In genomic region chr2:102099536-102100293, GRCh38 we compare ENCODE assay signal across 14 cellular contexts. TPM values are rescaled to one million over a fixed set of nuclear protein-coding genes. Genes with fewer than 3 reads are reported as not detected.
DNase-seq lines count a peak whose midpoint lies in the region; ATAC-seq and TF ChIP-seq lines count a peak whose summit lies in the region.
"Had no signal": no experiment of that assay in that cellular context is flagged by ENCODE, and none has a peak within 500 bp of the region (broad histone marks: within the 10 kb centered on the region; RNA-seq: fewer than 3 reads in every experiment).

No MANE protein-coding gene starts in this region.

- no peak overlapping the region for H3K4me3 Mint-ChIP-seq in activated CD8-positive, alpha-beta T cell treated with anti-CD3 and anti-CD28 coated beads for 36 hours
- no peak overlapping the region for H3K4me3 Mint-ChIP-seq in activated CD8-positive, alpha-beta T cell treated with anti-CD3 and anti-CD28 coated beads, Interleukin-2, amount 10 ng/mL, durations not matched to agents 7 days and 5 days
- H3K4me3 Mint-ChIP-seq in activated T-helper 1 cell treated with anti-CD3 and anti-CD28 coated beads, Interleukin-12 subunit alpha, Interleukin-12 subunit beta, Interleukin-2, Interleukin-4 antibody, amounts not matched to agents 30 ng/mL and 10 ng/mL and 1 ng/mL, durations not matched to agents 14 hours and 24 hours and 36 hours = no peak overlapping the region
- H3K4me3 Mint-ChIP-seq: H9, neural progenitor cell had no signal

- CTCF ChIA-PET in activated CD8-positive, alpha-beta T cell treated with anti-CD3 and anti-CD28 coated beads for 36 hours (lab: Charles Lee) = interaction anchor here (1.0 to 1.6 kb wide), 2 partner anchors 141 kb away, joined by 3 read pairs; no protein-coding TSS in a partner anchor
- CTCF ChIA-PET in activated CD8-positive, alpha-beta T cell treated with anti-CD3 and anti-CD28 coated beads, Interleukin-2, amount 10 ng/mL, durations not matched to agents 7 days and 5 days (lab: Charles Lee) = interaction anchor here (1.6 kb wide), 1 partner anchor 141 kb away, joined by 5 read pairs; no protein-coding TSS in a partner anchor

- peaks cover 33% of the 10 kb centered on the region for H3K4me1 ChIP-seq in osteoblast (ENCODE audit: insufficient read depth, low read length)
- H3K4me1 ChIP-seq: neural progenitor cell had no signal

- no peaks in the 10 kb centered on the region for H3K27me3 ChIP-seq in osteoblast (ENCODE audit: insufficient read depth, low read length)
- H3K27me3 ChIP-seq: neural progenitor cell had no signal

- H3K9me3 ChIP-seq in osteoblast (ENCODE audit: low read depth, low read length) = no peaks in the 10 kb centered on the region

- POLR2A ChIA-PET in activated CD8-positive, alpha-beta T cell treated with anti-CD3 and anti-CD28 coated beads for 36 hours (lab: Charles Lee) = no interaction called here
- POLR2A ChIA-PET in activated CD8-positive, alpha-beta T cell treated with anti-CD3 and anti-CD28 coated beads, Interleukin-2, amount 10 ng/mL, durations not matched to agents 7 days and 5 days (lab: Charles Lee) = no interaction called here

- H3K4me3 ChIP-seq in fibroblast of mammary gland (ENCODE audit: control insufficient read depth, low read depth, low read length) (no peak overlapping the region), osteoblast (ENCODE audit: insufficient read depth, low read length) (no peak overlapping the region)
- H3K4me3 ChIP-seq: neural progenitor cell had no signal

- intact Hi-C loops in activated CD8-positive, alpha-beta T cell treated with anti-CD3 and anti-CD28 coated beads for 36 hours (cut with micrococcal nuclease) = no loop called here
- intact Hi-C loops in activated T-helper 1 cell treated with anti-CD3 and anti-CD28 coated beads, Interleukin-12 subunit alpha, Interleukin-12 subunit beta, Interleukin-2, Interleukin-4 antibody, amounts not matched to agents 30 ng/mL and 10 ng/mL and 1 ng/mL, durations not matched to agents 14 hours and 24 hours and 36 hours (cut with micrococcal nuclease) = loop anchor here (1.0 kb wide), 4 partner anchors 15 to 38 kb away; no protein-coding TSS in a partner anchor

- TF ChIP-seq CTCF in activated CD8-positive, alpha-beta T cell treated with anti-CD3 and anti-CD28 coated beads for 36 hours (IDR thresholded peaks at IDR 0.05) = no peak
- TF ChIP-seq CTCF in fibroblast of mammary gland (conservative IDR thresholded peaks at IDR 0.05; ENCODE audit: control insufficient read depth, insufficient read depth, low read depth, low read length) (no peak), osteoblast (IDR thresholded peaks at IDR 0.05; ENCODE audit: extremely low read depth, low read depth, low read length) (no peak)

- H3K9me3 Mint-ChIP-seq in activated CD8-positive, alpha-beta T cell treated with anti-CD3 and anti-CD28 coated beads for 36 hours = peaks cover 2% of the 10 kb centered on the region
- no peaks in the 10 kb centered on the region for H3K9me3 Mint-ChIP-seq in activated CD8-positive, alpha-beta T cell treated with anti-CD3 and anti-CD28 coated beads, Interleukin-2, amount 10 ng/mL, durations not matched to agents 7 days and 5 days (ENCODE audit: insufficient read depth)
- H3K9me3 Mint-ChIP-seq in activated T-helper 1 cell treated with anti-CD3 and anti-CD28 coated beads, Interleukin-12 subunit alpha, Interleukin-12 subunit beta, Interleukin-2, Interleukin-4 antibody, amounts not matched to agents 30 ng/mL and 10 ng/mL and 1 ng/mL, durations not matched to agents 14 hours and 24 hours and 36 hours = peaks cover 9% of the 10 kb centered on the region

- no peak overlapping the region for H2AFZ ChIP-seq in osteoblast (ENCODE audit: low read length)
- H2AFZ ChIP-seq: neural progenitor cell had no signal

- H3K36me3 Mint-ChIP-seq in activated CD8-positive, alpha-beta T cell treated with anti-CD3 and anti-CD28 coated beads for 36 hours (ENCODE audit: low read depth) = no peaks in the 10 kb centered on the region
- H3K36me3 Mint-ChIP-seq in activated CD8-positive, alpha-beta T cell treated with anti-CD3 and anti-CD28 coated beads, Interleukin-2, amount 10 ng/mL, durations not matched to agents 7 days and 5 days (ENCODE audit: low read depth) = peaks cover 2% of the 10 kb centered on the region
- H3K36me3 Mint-ChIP-seq in activated T-helper 1 cell treated with anti-CD3 and anti-CD28 coated beads, Interleukin-12 subunit alpha, Interleukin-12 subunit beta, Interleukin-2, Interleukin-4 antibody, amounts not matched to agents 30 ng/mL and 10 ng/mL and 1 ng/mL, durations not matched to agents 14 hours and 24 hours and 36 hours (ENCODE audit: low read depth) = peaks cover 2% of the 10 kb centered on the region
- H3K36me3 Mint-ChIP-seq: neural progenitor cell had no signal

- peak overlapping the region; percentile 57 for H3K27ac ChIP-seq in osteoblast (ENCODE audit: low read depth, low read length)
- H3K27ac ChIP-seq: neural progenitor cell had no signal

- H3K27ac Mint-ChIP-seq in activated CD8-positive, alpha-beta T cell treated with anti-CD3 and anti-CD28 coated beads for 36 hours = peak overlapping the region; percentile 47
- no peak overlapping the region for H3K27ac Mint-ChIP-seq in activated CD8-positive, alpha-beta T cell treated with anti-CD3 and anti-CD28 coated beads, Interleukin-2, amount 10 ng/mL, durations not matched to agents 7 days and 5 days
- peak overlapping the region; percentile 67 for H3K27ac Mint-ChIP-seq in activated T-helper 1 cell treated with anti-CD3 and anti-CD28 coated beads, Interleukin-12 subunit alpha, Interleukin-12 subunit beta, Interleukin-2, Interleukin-4 antibody, amounts not matched to agents 30 ng/mL and 10 ng/mL and 1 ng/mL, durations not matched to agents 14 hours and 24 hours and 36 hours
- H3K27ac Mint-ChIP-seq: neural progenitor cell had no signal

- H3K36me3 ChIP-seq in osteoblast (ENCODE audit: insufficient read depth, low read length) = no peaks in the 10 kb centered on the region
- H3K36me3 ChIP-seq: neural progenitor cell had no signal

- H3K4me1 Mint-ChIP-seq in activated CD8-positive, alpha-beta T cell treated with anti-CD3 and anti-CD28 coated beads for 36 hours (ENCODE audit: low read depth) = peaks cover 25% of the 10 kb centered on the region
- peaks cover 15% of the 10 kb centered on the region for H3K4me1 Mint-ChIP-seq in activated CD8-positive, alpha-beta T cell treated with anti-CD3 and anti-CD28 coated beads, Interleukin-2, amount 10 ng/mL, durations not matched to agents 7 days and 5 days (ENCODE audit: low read depth)
- peaks cover 21% of the 10 kb centered on the region for H3K4me1 Mint-ChIP-seq in activated T-helper 1 cell treated with anti-CD3 and anti-CD28 coated beads, Interleukin-12 subunit alpha, Interleukin-12 subunit beta, Interleukin-2, Interleukin-4 antibody, amounts not matched to agents 30 ng/mL and 10 ng/mL and 1 ng/mL, durations not matched to agents 14 hours and 24 hours and 36 hours (ENCODE audit: low read depth)

- peaks cover 7% of the 10 kb centered on the region for H3K27me3 Mint-ChIP-seq in activated CD8-positive, alpha-beta T cell treated with anti-CD3 and anti-CD28 coated beads for 36 hours
- peaks cover 17% of the 10 kb centered on the region for H3K27me3 Mint-ChIP-seq in activated CD8-positive, alpha-beta T cell treated with anti-CD3 and anti-CD28 coated beads, Interleukin-2, amount 10 ng/mL, durations not matched to agents 7 days and 5 days (ENCODE audit: low read depth)
- H3K27me3 Mint-ChIP-seq in activated T-helper 1 cell treated with anti-CD3 and anti-CD28 coated beads, Interleukin-12 subunit alpha, Interleukin-12 subunit beta, Interleukin-2, Interleukin-4 antibody, amounts not matched to agents 30 ng/mL and 10 ng/mL and 1 ng/mL, durations not matched to agents 14 hours and 24 hours and 36 hours (ENCODE audit: insufficient read depth) = peaks cover 19% of the 10 kb centered on the region

- H3K79me2 ChIP-seq in osteoblast (ENCODE audit: insufficient read depth, low read length) = no peaks in the 10 kb centered on the region

- H4K20me1 ChIP-seq in osteoblast (ENCODE audit: insufficient read depth, low read length) = no peaks in the 10 kb centered on the region

- H3K4me2 ChIP-seq in osteoblast (ENCODE audit: insufficient read depth, low read length) = peak overlapping the region; percentile 5
- H3K4me2 ChIP-seq: neural progenitor cell had no signal

- no peak for DNase-seq in activated CD8-positive, alpha-beta T cell treated with anti-CD3 and anti-CD28 coated beads for 36 hours
- DNase-seq in activated CD8-positive, alpha-beta T cell treated with anti-CD3 and anti-CD28 coated beads, Interleukin-2, amount 10 ng/mL, durations not matched to agents 7 days and 5 days = no peak
- DNase-seq in activated T-helper 1 cell treated with anti-CD3 and anti-CD28 coated beads, Interleukin-12 subunit alpha, Interleukin-12 subunit beta, Interleukin-2, Interleukin-4 antibody, amounts not matched to agents 30 ng/mL and 10 ng/mL and 1 ng/mL, durations not matched to agents 14 hours and 24 hours and 36 hours (ENCODE audit: low spot score) = no peak
- DNase-seq in fibroblast of mammary gland (ENCODE audit: low read depth) (peak; percentile 65), osteoblast (ENCODE audit: insufficient read length, low spot score, missing footprints) (peak; percentile 42), mesenteric fat pad (ENCODE audit: low spot score) (no peak)
- DNase-seq: anterior cingulate cortex, glutamatergic neuron, H9, NCI-H1930, retina had no signal

- ATAC-seq in activated CD8-positive, alpha-beta T cell treated with anti-CD3 and anti-CD28 coated beads for 36 hours = no peak
- no peak for ATAC-seq in activated CD8-positive, alpha-beta T cell treated with anti-CD3 and anti-CD28 coated beads, Interleukin-2, amount 10 ng/mL, durations not matched to agents 7 days and 5 days
- ATAC-seq in GM18502 (IDR thresholded peaks at IDR 0.05; ENCODE audit: poor library complexity, unreplicated experiment) = no peak
- ATAC-seq in HG03457 (IDR thresholded peaks at IDR 0.05; ENCODE audit: unreplicated experiment) = no peak

RNA-seq across cellular contexts. Expression of gene IL1R1, which starts 42.8 kb away (rescaled TPM):
- under 1 TPM; 0.63 to 0.68 TPM for total RNA-seq in activated CD8-positive, alpha-beta T cell treated with anti-CD3 and anti-CD28 coated beads for 36 hours
- total RNA-seq in activated CD8-positive, alpha-beta T cell treated with anti-CD3 and anti-CD28 coated beads, Interleukin-2, amount 10 ng/mL, durations not matched to agents 7 days and 5 days = not detected
- 1.5 and 2.4 TPM in 2 replicates for total RNA-seq in activated T-helper 1 cell treated with anti-CD3 and anti-CD28 coated beads, Interleukin-12 subunit alpha, Interleukin-12 subunit beta, Interleukin-2, Interleukin-4 antibody, amounts not matched to agents 30 ng/mL and 10 ng/mL and 1 ng/mL, durations not matched to agents 14 hours and 24 hours and 36 hours
- total RNA-seq in osteoblast = 89.8 and 116 TPM in 2 replicates
- total RNA-seq in mesenteric fat pad = 407 TPM

Comparison
In these comparisons a context has a peak if more than half of its experiments do, and no peak if none do; other contexts are left out.
1. DNase-seq: peak in fibroblast of mammary gland (single experiment) and osteoblast (single experiment); none in activated CD8-positive, alpha-beta T cell treated with anti-CD3 and anti-CD28 coated beads for 36 hours (single experiment), activated CD8-positive, alpha-beta T cell treated with anti-CD3 and anti-CD28 coated beads, Interleukin-2, amount 10 ng/mL, durations not matched to agents 7 days and 5 days (single experiment), activated T-helper 1 cell treated with anti-CD3 and anti-CD28 coated beads, Interleukin-12 subunit alpha, Interleukin-12 subunit beta, Interleukin-2, Interleukin-4 antibody, amounts not matched to agents 30 ng/mL and 10 ng/mL and 1 ng/mL, durations not matched to agents 14 hours and 24 hours and 36 hours (single experiment) and mesenteric fat pad (single experiment).
2. RNA of gene IL1R1, which starts 42.8 kb away (total RNA-seq): 407 TPM in mesenteric fat pad (single experiment) and 89.8 to 116 TPM in osteoblast; 1.5 to 2.4 TPM in activated T-helper 1 cell treated with anti-CD3 and anti-CD28 coated beads, Interleukin-12 subunit alpha, Interleukin-12 subunit beta, Interleukin-2, Interleukin-4 antibody, amounts not matched to agents 30 ng/mL and 10 ng/mL and 1 ng/mL, durations not matched to agents 14 hours and 24 hours and 36 hours, 0.63 to 0.68 TPM in activated CD8-positive, alpha-beta T cell treated with anti-CD3 and anti-CD28 coated beads for 36 hours and not detected in activated CD8-positive, alpha-beta T cell treated with anti-CD3 and anti-CD28 coated beads, Interleukin-2, amount 10 ng/mL, durations not matched to agents 7 days and 5 days; every median in the first group is over 10 times any median in the second.